Comparison of ENCODE assay signal across 8 cellular contexts in genomic region chr2:196131384-196131861, GRCh38. TPM values are rescaled to one million over a fixed set of nuclear protein-coding genes. Genes with fewer than 3 reads are reported as not detected.
DNase-seq lines count a peak whose midpoint lies in the region; ATAC-seq and TF ChIP-seq lines count a peak whose summit lies in the region.

No MANE protein-coding gene starts in this region.

- H3K27ac ChIP-seq in left ventricle myocardium inferior (replicated peaks): no peak overlapping the region

- peaks cover 68% of the 10 kb centered on the region for H3K9me3 ChIP-seq in left ventricle myocardium inferior (replicated peaks)

- H3K4me3 ChIP-seq in left ventricle myocardium inferior (no peak overlapping the region), fibroblast of villous mesenchyme (ENCODE audit: low read depth, low read length) (no peak overlapping the region)

- DNase-seq in left ventricle myocardium inferior (no peak), left ventricle myocardium superior (no peak), NCI-H748 treated with DMSO at 0.1 percent for 48 hours (lab: John Stamatoyannopoulos, UW) (peak; percentile 14), fibroblast of villous mesenchyme (ENCODE audit: low read depth) (peak; percentile 24), AG08395 (ENCODE audit: low spot score) (no peak), NCI-H774 (lab: John Stamatoyannopoulos, UW) (no peak)
- peak; percentile 67 for DNase-seq in activated CD8-positive, alpha-beta memory T cell treated with anti-CD3 and anti-CD28 coated beads, Interleukin-2, amount 50 U/mL, for 4 hours
- DNase-seq in stimulated activated CD4-positive, alpha-beta T cell treated with anti-CD3 and anti-CD28 coated beads, Interleukin-4, amount 100 ng/mL, for 48 hours (ENCODE audit: low read depth in 2 of 2): peak; percentile 63 to 69

- H3K4me1 ChIP-seq in left ventricle myocardium inferior: no peaks in the 10 kb centered on the region

- TF ChIP-seq CTCF in left ventricle myocardium inferior (IDR thresholded peaks at IDR 0.05; ENCODE audit: borderline replicate concordance) (peak; percentile 29), fibroblast of villous mesenchyme (IDR thresholded peaks at IDR 0.05; ENCODE audit: insufficient read depth, low read depth, low read length) (peak; percentile 30)

- ATAC-seq in left ventricle myocardium superior: no peak

- peaks cover 20% of the 10 kb centered on the region for H3K36me3 ChIP-seq in left ventricle myocardium inferior

- intact Hi-C loops in left ventricle myocardium inferior (cut with micrococcal nuclease): no loop called here
- intact Hi-C loops in left ventricle myocardium superior (cut with micrococcal nuclease): no loop called here

- no peaks in the 10 kb centered on the region for H3K27me3 ChIP-seq in left ventricle myocardium inferior (ENCODE audit: low read depth)

RNA-seq across cellular contexts. Expression of gene STK17B, which starts 40.0 kb away (rescaled TPM):
- total RNA-seq in left ventricle myocardium inferior (4.9 TPM), left ventricle myocardium superior (7.2 TPM), fibroblast of villous mesenchyme (43.6 and 44.1 TPM in 2 replicates)

Comparison
In these comparisons a context has a peak if more than half of its experiments do, and no peak if none do; other contexts are left out.
1. DNase-seq: peak in NCI-H748 treated with DMSO at 0.1 percent for 48 hours (single experiment), activated CD8-positive, alpha-beta memory T cell treated with anti-CD3 and anti-CD28 coated beads, Interleukin-2, amount 50 U/mL, for 4 hours (single experiment), fibroblast of villous mesenchyme (single experiment) and stimulated activated CD4-positive, alpha-beta T cell treated with anti-CD3 and anti-CD28 coated beads, Interleukin-4, amount 100 ng/mL, for 48 hours (2 of 2); none in left ventricle myocardium inferior (single experiment), left ventricle myocardium superior (single experiment), AG08395 (single experiment) and NCI-H774 (single experiment).